9 cellular contexts compared by ENCODE assay signal in the genomic region with DNA sequence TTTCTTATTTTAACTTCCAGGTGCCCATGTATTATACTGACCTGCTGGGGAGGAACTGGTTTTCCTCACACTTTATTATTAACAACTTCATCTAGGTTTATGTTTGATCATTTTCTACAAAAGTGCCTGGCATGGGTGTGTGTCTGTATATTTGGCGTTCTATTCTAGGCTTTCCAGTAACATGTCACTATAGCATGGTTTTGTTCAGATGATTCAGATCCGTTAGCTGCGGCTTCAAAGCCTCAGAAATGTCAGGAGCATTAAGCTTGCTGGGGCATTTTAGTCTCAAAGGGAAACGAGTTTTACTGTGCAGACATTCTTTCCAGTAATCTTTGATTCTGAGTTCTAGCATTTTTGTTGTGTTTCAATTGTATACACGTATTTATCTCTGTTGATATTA. TPM values are rescaled to one million over a fixed set of nuclear protein-coding genes. Genes with fewer than 3 reads are reported as not detected.
DNase-seq lines count a peak whose midpoint lies in the region; ATAC-seq and TF ChIP-seq lines count a peak whose summit lies in the region.
"Had no signal": no experiment of that assay in that cellular context is flagged by ENCODE, and none has a peak within 500 bp of the region (broad histone marks: within the 10 kb centered on the region; RNA-seq: fewer than 3 reads in every experiment).

No MANE protein-coding gene starts in this region.

- H3K36me3 Mint-ChIP-seq in activated T-cell treated with anti-CD3 and anti-CD28 coated beads, Interleukin-2, amount 50 U/mL, for 24 hours (ENCODE audit: low read depth) = peaks cover 8% of the 10 kb centered on the region
- H3K36me3 Mint-ChIP-seq in activated CD4-positive, alpha-beta memory T cell treated with anti-CD3 and anti-CD28 coated beads, Interleukin-2, amount 10 ng/mL, durations not matched to agents 7 days and 5 days (ENCODE audit: low read depth) = peaks cover 5% of the 10 kb centered on the region

- no peaks in the 10 kb centered on the region for H3K9me3 Mint-ChIP-seq in activated T-cell treated with anti-CD3 and anti-CD28 coated beads, Interleukin-2, amount 50 U/mL, for 24 hours
- H3K9me3 Mint-ChIP-seq in activated CD4-positive, alpha-beta memory T cell treated with anti-CD3 and anti-CD28 coated beads, Interleukin-2, amount 10 ng/mL, durations not matched to agents 7 days and 5 days = no peaks in the 10 kb centered on the region

- H3K4me1 ChIP-seq in gastroesophageal sphincter (peaks cover 0 to 88% (median 54%) of the 10 kb centered on the region in 3 donors), suprapubic skin (peaks cover 67% of the 10 kb centered on the region)

- H3K36me3 ChIP-seq in gastroesophageal sphincter (no peaks in the 10 kb centered on the region), suprapubic skin (no peaks in the 10 kb centered on the region)

- H3K27me3 ChIP-seq in gastroesophageal sphincter (no peaks in the 10 kb centered on the region), suprapubic skin (no peaks in the 10 kb centered on the region)

- CTCF ChIA-PET in activated CD4-positive, alpha-beta memory T cell treated with anti-CD3 and anti-CD28 coated beads, Interleukin-2, amount 10 ng/mL, durations not matched to agents 7 days and 5 days (lab: Charles Lee) = interaction anchor here (1.9 to 4.2 kb wide), 2 partner anchors 9 to 11 kb away, joined by 4 to 16 read pairs; no protein-coding TSS in a partner anchor
- CTCF ChIA-PET in RWPE1 (lab: Yijun Ruan, JAX) = interaction anchor here (0.5 kb wide), 1 partner anchor 39 kb away, joined by 3 read pairs; no protein-coding TSS in a partner anchor

- POLR2A ChIA-PET in activated CD4-positive, alpha-beta memory T cell treated with anti-CD3 and anti-CD28 coated beads, Interleukin-2, amount 10 ng/mL, durations not matched to agents 7 days and 5 days (lab: Charles Lee) = interaction anchor here (1.0 to 2.6 kb wide), 4 partner anchors 11 to 48 kb away, joined by 3 to 18 read pairs (median 4); no protein-coding TSS in a partner anchor
- POLR2A ChIA-PET in RWPE1 (lab: Yijun Ruan, JAX; ENCODE audit: low non-redundant PET) = no interaction called here

- TF ChIP-seq EP300 in gastroesophageal sphincter (IDR thresholded peaks at IDR 0.05) = no peak
- no peak for TF ChIP-seq EP300 in suprapubic skin (IDR thresholded peaks at IDR 0.05)

- H3K27ac ChIP-seq in gastroesophageal sphincter (peak overlapping the region; percentile 66 to 94 (median 92)), suprapubic skin (no peak overlapping the region), RWPE1 (no peak overlapping the region)

- H3K9me3 ChIP-seq in gastroesophageal sphincter (no peaks in the 10 kb centered on the region), suprapubic skin (no peaks in the 10 kb centered on the region)

- H3K4me1 Mint-ChIP-seq in activated T-cell treated with anti-CD3 and anti-CD28 coated beads, Interleukin-2, amount 50 U/mL, for 24 hours (ENCODE audit: low read depth) = peaks cover 68% of the 10 kb centered on the region
- peaks cover 57% of the 10 kb centered on the region for H3K4me1 Mint-ChIP-seq in activated CD4-positive, alpha-beta memory T cell treated with anti-CD3 and anti-CD28 coated beads, Interleukin-2, amount 10 ng/mL, durations not matched to agents 7 days and 5 days

- TF ChIP-seq POLR2A in gastroesophageal sphincter (IDR thresholded peaks at IDR 0.05) (no peak), suprapubic skin (IDR thresholded peaks at IDR 0.05) (no peak)

- DNase-seq in activated T-cell treated with anti-CD3 and anti-CD28 coated beads, Interleukin-2, amount 50 U/mL, for 24 hours = no peak
- DNase-seq in activated T-cell treated with anti-CD3 and anti-CD28 coated beads for 4 hours (no peak), suprapubic skin (ENCODE audit: low spot score in 2 of 2) (no peak), UCSD-AML1 (lab: John Stamatoyannopoulos, UW; ENCODE audit: unreplicated experiment) (no peak), RWPE1 (ENCODE audit: low spot score) (no peak)
- DNase-seq in activated CD4-positive, alpha-beta memory T cell treated with anti-CD3 and anti-CD28 coated beads, Interleukin-2, amount 10 ng/mL, durations not matched to agents 7 days and 5 days = peak; percentile 38
- DNase-seq: activated CD4-positive, CD25-positive, alpha-beta regulatory T cell treated with anti-CD3 and anti-CD28 coated beads, Interleukin-2, amount 50 U/mL, for 72 hours had no signal

- H3K4me3 ChIP-seq in gastroesophageal sphincter = peak overlapping the region; percentile 73 to 84
- peak overlapping the region; percentile 65 for H3K4me3 ChIP-seq in suprapubic skin

- 8 to 21% methylated on average over 4 to 5 of the region's 5 CpGs for WGBS in gastroesophageal sphincter (ENCODE audit: low coverage in 1 of 2), 2 donors
- WGBS in suprapubic skin = 22% methylated on average over 5 of the region's 5 CpGs

- peak overlapping the region; percentile 86 for H3K27ac Mint-ChIP-seq in activated T-cell treated with anti-CD3 and anti-CD28 coated beads, Interleukin-2, amount 50 U/mL, for 24 hours
- peak overlapping the region; percentile 81 for H3K27ac Mint-ChIP-seq in activated CD4-positive, alpha-beta memory T cell treated with anti-CD3 and anti-CD28 coated beads, Interleukin-2, amount 10 ng/mL, durations not matched to agents 7 days and 5 days

- H3K4me3 Mint-ChIP-seq in activated T-cell treated with anti-CD3 and anti-CD28 coated beads, Interleukin-2, amount 50 U/mL, for 24 hours = peak overlapping the region; percentile 88
- peak overlapping the region; percentile 82 for H3K4me3 Mint-ChIP-seq in activated CD4-positive, alpha-beta memory T cell treated with anti-CD3 and anti-CD28 coated beads, Interleukin-2, amount 10 ng/mL, durations not matched to agents 7 days and 5 days

- TF ChIP-seq CTCF in gastroesophageal sphincter (IDR thresholded peaks at IDR 0.05) = no peak
- no peak for TF ChIP-seq CTCF in suprapubic skin (IDR thresholded peaks at IDR 0.05)
- TF ChIP-seq CTCF in RWPE1 (conservative IDR thresholded peaks at IDR 0.05; ENCODE audit: low read depth) = no peak

- no peak for ATAC-seq in gastroesophageal sphincter
- ATAC-seq in GM19463 (IDR thresholded peaks at IDR 0.05; ENCODE audit: unreplicated experiment) = no peak

- H3K27me3 Mint-ChIP-seq in activated T-cell treated with anti-CD3 and anti-CD28 coated beads, Interleukin-2, amount 50 U/mL, for 24 hours = peaks cover 2% of the 10 kb centered on the region
- peaks cover 9% of the 10 kb centered on the region for H3K27me3 Mint-ChIP-seq in activated CD4-positive, alpha-beta memory T cell treated with anti-CD3 and anti-CD28 coated beads, Interleukin-2, amount 10 ng/mL, durations not matched to agents 7 days and 5 days

RNA-seq across cellular contexts. Expression of a gene that starts 2.3 kb away (rescaled TPM):
- total RNA-seq in activated CD4-positive, alpha-beta memory T cell treated with anti-CD3 and anti-CD28 coated beads, Interleukin-2, amount 10 ng/mL, durations not matched to agents 7 days and 5 days = 1 to 10 TPM; 9.3 to 9.5 TPM
- 100 to 1,000 TPM; 111 to 288 (median 215) TPM for total RNA-seq in gastroesophageal sphincter
- 10 to 100 TPM; 28.1 to 39.1 (median 32.3) TPM for total RNA-seq in suprapubic skin

Comparison
In these comparisons a context has a peak if more than half of its experiments do, and no peak if none do; other contexts are left out.
1. H3K27ac ChIP-seq: peak in gastroesophageal sphincter (4 of 4); none in suprapubic skin (single experiment) and RWPE1 (single experiment).